ENCODE assay signal across 17 cellular contexts in the genomic region with DNA sequence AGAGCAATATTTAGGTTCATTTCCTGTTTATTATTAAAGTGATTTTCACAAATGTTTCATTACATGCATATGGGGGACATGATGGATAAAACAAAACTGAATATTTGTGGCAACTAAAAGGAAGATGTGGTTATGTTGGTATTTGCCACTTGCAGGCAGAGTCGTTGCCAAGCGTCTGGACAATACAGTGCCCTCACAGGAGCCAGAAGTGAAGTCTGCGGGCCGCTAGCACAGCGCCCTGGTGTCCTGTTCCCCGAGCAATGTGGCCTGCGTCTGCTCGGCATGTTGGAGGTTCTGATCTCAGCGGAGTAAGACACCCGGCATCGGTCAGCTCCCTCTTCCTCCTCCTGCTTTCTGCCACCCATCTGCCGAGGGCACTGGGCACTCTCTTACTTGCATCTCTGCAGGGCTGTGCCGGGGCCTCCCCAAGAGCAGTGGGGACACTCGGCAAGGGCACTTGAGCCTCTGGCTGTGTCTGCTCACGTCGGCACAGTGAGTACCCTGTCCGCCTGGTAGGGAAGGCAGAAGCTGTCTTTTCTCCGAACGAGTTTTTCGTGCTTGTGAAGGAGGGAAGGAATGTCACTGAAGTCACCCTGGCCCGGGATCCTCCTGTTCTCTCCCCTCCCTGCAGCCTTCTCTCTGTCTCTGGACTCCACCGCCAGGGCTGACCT. TPM values are rescaled to one million over a fixed set of nuclear protein-coding genes. Genes with fewer than 3 reads are reported as not detected.
DNase-seq lines count a peak whose midpoint lies in the region; ATAC-seq and TF ChIP-seq lines count a peak whose summit lies in the region.
"Had no signal": no experiment of that assay in that cellular context is flagged by ENCODE, and none has a peak within 500 bp of the region (broad histone marks: within the 10 kb centered on the region; RNA-seq: fewer than 3 reads in every experiment).

No MANE protein-coding gene starts in this region.

- peak overlapping the region; percentile 79 for H2AFZ ChIP-seq in HCT116 (ENCODE audit: low read depth, low read length, poor library complexity, severe bottlenecking)

- BruUV-seq in HCT116 (replicated peaks; lab: Mats Ljungman, UMichigan) = no TSS peak

- intact Hi-C loops in HCT116 (cut with micrococcal nuclease) = no loop called here
- intact Hi-C loops in left lung (cut with DNase I) = no loop called here
- intact Hi-C loops in testis (cut with DNase I; ENCODE audit: low total_unique reads) = no loop called here

- no peak overlapping the region for H3K9ac ChIP-seq in HCT116 (ENCODE audit: low read length)
- H3K9ac ChIP-seq: KMS-11 had no signal

- ATAC-seq in HCT116 (no peak), left lung (peak; percentile 57)

- H3K27ac ChIP-seq in HCT116 (ENCODE audit: low read depth, low read length) (no peak overlapping the region), left lung (no peak overlapping the region), testis (no peak overlapping the region)
- H3K27ac ChIP-seq: HL-60, KMS-11, vagina had no signal

- no peaks in the 10 kb centered on the region for H3K9me2 ChIP-seq in HCT116 (ENCODE audit: insufficient read depth)

- H3K79me2 ChIP-seq in HCT116 (ENCODE audit: insufficient read depth, low read length) = no peaks in the 10 kb centered on the region

- peak overlapping the region; percentile 47; the same call in 1 of the 2 replicates for H3K4me2 ChIP-seq in HCT116 (ENCODE audit: low read length)
- H3K4me2 ChIP-seq: KMS-11 had no signal

- H3K27me3 ChIP-seq in HCT116 (ENCODE audit: insufficient read depth, low read length) (no peaks in the 10 kb centered on the region), left lung (peaks cover 0 to 6% of the 10 kb centered on the region in 2 donors), testis (no peaks in the 10 kb centered on the region)
- H3K27me3 ChIP-seq: vagina had no signal

- H4K20me1 ChIP-seq in HCT116 (ENCODE audit: insufficient read depth) = no peaks in the 10 kb centered on the region

- RAD21 ChIA-PET in HCT116 (lab: Charles Lee; ENCODE audit: low non-redundant PET in 1 of 2, low total read pairs in 2 of 2, uncharacterized antibody in 2 of 2, unreplicated experiment in 2 of 2) = no interaction called here

- WGBS in testis, 2 donors = 72 to 75% methylated on average over 19 to 22 of the region's 22 CpGs

- no peaks in the 10 kb centered on the region for H3K36me3 ChIP-seq in HCT116 (ENCODE audit: control insufficient read depth in 1 of 2, insufficient read depth in 2 of 2, low read length in 2 of 2)
- H3K36me3 ChIP-seq in left lung = no peaks in the 10 kb centered on the region
- no peaks in the 10 kb centered on the region for H3K36me3 ChIP-seq in testis (ENCODE audit: low read depth, missing control alignments)
- H3K36me3 ChIP-seq: vagina had no signal

- H3K9me3 ChIP-seq in HCT116 (ENCODE audit: control insufficient read depth in 1 of 2, insufficient read depth in 1 of 2, low read depth in 1 of 2, low read length in 2 of 2) (no peaks in the 10 kb centered on the region), left lung (no peaks in the 10 kb centered on the region), testis (no peaks in the 10 kb centered on the region)
- H3K9me3 ChIP-seq: vagina had no signal

- TF ChIP-seq RAD21 in HCT116 (IDR thresholded peaks at IDR 0.05; ENCODE audit: low read depth) = no peak

- DNase-seq in AG20443 (ENCODE audit: low spot score) (peak; percentile 75), HCT116 (ENCODE audit: low read depth, low spot score) (no peak), astrocyte of the hippocampus (ENCODE audit: low read depth, low spot score) (peak; percentile 72), left lung (peak in 1 of 2 donors; percentile 66), middle frontal gyrus (ENCODE audit: extremely low spot score, low spot score) (no peak), HPDE6-E6E7 (ENCODE audit: extremely low spot score) (no peak), NCI-H510A (lab: John Stamatoyannopoulos, UW) (no peak), testis (no peak)
- DNase-seq: anterior cingulate cortex; left cardiac atrium; NCI-H146; NCI-H446 treated with DMSO at 0.1 percent for 48 hours; OCI-M1; stimulated activated CD4-positive, alpha-beta T cell treated with anti-CD3 and anti-CD28 coated beads, Interleukin-12 subunit alpha, Interleukin-12 subunit beta, amount 100 ng/mL, for 4 hours had no signal

- H3K4me3 ChIP-seq in HCT116 (replicated peaks in 1 of 2; ENCODE audit: low read depth in 1 of 2, low read length in 2 of 2) = no peak overlapping the region
- no peak overlapping the region for H3K4me3 ChIP-seq in left lung
- H3K4me3 ChIP-seq in testis = no peak overlapping the region
- H3K4me3 ChIP-seq: vagina had no signal

- TF ChIP-seq POLR2A in HCT116 (IDR thresholded peaks at IDR 0.05; ENCODE audit: borderline replicate concordance, extremely low read depth, insufficient read depth, insufficient read length) = no peak
- TF ChIP-seq POLR2A in testis (IDR thresholded peaks at IDR 0.05) = no peak

- H3K4me1 ChIP-seq in HCT116 (ENCODE audit: control insufficient read depth in 1 of 2, insufficient read depth in 2 of 2, low read length in 2 of 2) = peaks cover 12 to 22% of the 10 kb centered on the region in 2 experiments
- no peaks in the 10 kb centered on the region for H3K4me1 ChIP-seq in left lung
- peaks cover 4% of the 10 kb centered on the region for H3K4me1 ChIP-seq in testis
- H3K4me1 ChIP-seq: vagina had no signal

- POLR2A ChIA-PET in HCT116 (lab: Charles Lee) = no interaction called here

- TF ChIP-seq CTCF in HCT116 (IDR thresholded peaks at IDR 0.05 in 2 of 3, conservative IDR thresholded peaks at IDR 0.05 in 1 of 3; ENCODE audit: borderline replicate concordance in 1 of 3, insufficient read depth in 1 of 3, low read depth in 2 of 3, low read length in 2 of 3) (no peak), left lung (IDR thresholded peaks at IDR 0.05) (no peak), testis (IDR thresholded peaks at IDR 0.05) (no peak)

- CTCF ChIA-PET in HCT116 (lab: Charles Lee) = interaction anchor here (1.6 kb wide), 1 partner anchor 10 kb away, joined by 7 read pairs; no protein-coding TSS in a partner anchor

TF ChIP-seq in HCT116, 20 proteins besides CTCF, POLR2A, EP300 and RAD21:
- TF ChIP-seq CBX3 (IDR thresholded peaks at IDR 0.05; ENCODE audit: low read depth) = no peak
- no peak for TF ChIP-seq POLR2AphosphoS5 (IDR thresholded peaks at IDR 0.05; ENCODE audit: low read depth, low read length)
- no peak for TF ChIP-seq JUND (IDR thresholded peaks at IDR 0.05)
- TF ChIP-seq EGR1 (IDR thresholded peaks at IDR 0.05; ENCODE audit: low read depth) = no peak
- TF ChIP-seq, protein P1, sequence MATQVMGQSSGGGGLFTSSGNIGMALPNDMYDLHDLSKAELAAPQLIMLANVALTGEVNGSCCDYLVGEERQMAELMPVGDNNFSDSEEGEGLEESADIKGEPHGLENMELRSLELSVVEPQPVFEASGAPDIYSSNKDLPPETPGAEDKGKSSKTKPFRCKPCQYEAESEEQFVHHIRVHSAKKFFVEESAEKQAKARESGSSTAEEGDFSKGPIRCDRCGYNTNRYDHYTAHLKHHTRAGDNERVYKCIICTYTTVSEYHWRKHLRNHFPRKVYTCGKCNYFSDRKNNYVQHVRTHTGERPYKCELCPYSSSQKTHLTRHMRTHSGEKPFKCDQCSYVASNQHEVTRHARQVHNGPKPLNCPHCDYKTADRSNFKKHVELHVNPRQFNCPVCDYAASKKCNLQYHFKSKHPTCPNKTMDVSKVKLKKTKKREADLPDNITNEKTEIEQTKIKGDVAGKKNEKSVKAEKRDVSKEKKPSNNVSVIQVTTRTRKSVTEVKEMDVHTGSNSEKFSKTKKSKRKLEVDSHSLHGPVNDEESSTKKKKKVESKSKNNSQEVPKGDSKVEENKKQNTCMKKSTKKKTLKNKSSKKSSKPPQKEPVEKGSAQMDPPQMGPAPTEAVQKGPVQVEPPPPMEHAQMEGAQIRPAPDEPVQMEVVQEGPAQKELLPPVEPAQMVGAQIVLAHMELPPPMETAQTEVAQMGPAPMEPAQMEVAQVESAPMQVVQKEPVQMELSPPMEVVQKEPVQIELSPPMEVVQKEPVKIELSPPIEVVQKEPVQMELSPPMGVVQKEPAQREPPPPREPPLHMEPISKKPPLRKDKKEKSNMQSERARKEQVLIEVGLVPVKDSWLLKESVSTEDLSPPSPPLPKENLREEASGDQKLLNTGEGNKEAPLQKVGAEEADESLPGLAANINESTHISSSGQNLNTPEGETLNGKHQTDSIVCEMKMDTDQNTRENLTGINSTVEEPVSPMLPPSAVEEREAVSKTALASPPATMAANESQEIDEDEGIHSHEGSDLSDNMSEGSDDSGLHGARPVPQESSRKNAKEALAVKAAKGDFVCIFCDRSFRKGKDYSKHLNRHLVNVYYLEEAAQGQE (IDR thresholded peaks at IDR 0.05; ENCODE audit: low read depth) = no peak

RNA-seq across cellular contexts. Expression of a gene that starts 10.5 kb away (rescaled TPM):
- total RNA-seq in HCT116 (2021; ENCODE audit: unreplicated experiment) (100 TPM), left lung (10 to 100 TPM; 26.4 to 42.1 TPM), testis (100 to 1,000 TPM; 111 to 175 TPM)
- 69.1 and 73.8 TPM in 2 replicates for polyA plus RNA-seq in HCT116 (2012)
- polyA plus RNA-seq in testis (ENCODE audit: insufficient read depth, low read depth, low replicate concordance) = 62.0 TPM

RNA-seq across cellular contexts. Expression of a gene that starts 46.0 kb away (rescaled TPM):
- total RNA-seq in HCT116 (2021; ENCODE audit: unreplicated experiment) (192 TPM), left lung (100 to 1,000 TPM; 195 to 276 TPM), testis (10 to 100 TPM; 68.7 to 92.5 TPM)
- polyA plus RNA-seq in HCT116 (2012) = 201 and 205 TPM in 2 replicates
- polyA plus RNA-seq in testis (ENCODE audit: insufficient read depth, low read depth, low replicate concordance) = 42.8 TPM

RNA-seq across cellular contexts. Expression of a gene that starts 54.2 kb away (rescaled TPM):
- total RNA-seq in HCT116 (2021; ENCODE audit: unreplicated experiment) (34.8 TPM), left lung (10 to 100 TPM; 15.0 to 16.6 TPM), testis (10 to 100 TPM; 43.1 to 46.5 TPM)
- polyA plus RNA-seq in HCT116 (2012) = 19.0 and 20.8 TPM in 2 replicates
- polyA plus RNA-seq in testis (ENCODE audit: insufficient read depth, low read depth, low replicate concordance) = 25.4 TPM

Comparison
In these comparisons a context has a peak if more than half of its experiments do, and no peak if none do; other contexts are left out.
1. DNase-seq: peak in AG20443 (single experiment) and astrocyte of the hippocampus (single experiment); none in HCT116 (single experiment), middle frontal gyrus (single experiment), HPDE6-E6E7 (single experiment), NCI-H510A (single experiment) and testis (single experiment).